11 cellular contexts compared by ENCODE assay signal in the genomic region with DNA sequence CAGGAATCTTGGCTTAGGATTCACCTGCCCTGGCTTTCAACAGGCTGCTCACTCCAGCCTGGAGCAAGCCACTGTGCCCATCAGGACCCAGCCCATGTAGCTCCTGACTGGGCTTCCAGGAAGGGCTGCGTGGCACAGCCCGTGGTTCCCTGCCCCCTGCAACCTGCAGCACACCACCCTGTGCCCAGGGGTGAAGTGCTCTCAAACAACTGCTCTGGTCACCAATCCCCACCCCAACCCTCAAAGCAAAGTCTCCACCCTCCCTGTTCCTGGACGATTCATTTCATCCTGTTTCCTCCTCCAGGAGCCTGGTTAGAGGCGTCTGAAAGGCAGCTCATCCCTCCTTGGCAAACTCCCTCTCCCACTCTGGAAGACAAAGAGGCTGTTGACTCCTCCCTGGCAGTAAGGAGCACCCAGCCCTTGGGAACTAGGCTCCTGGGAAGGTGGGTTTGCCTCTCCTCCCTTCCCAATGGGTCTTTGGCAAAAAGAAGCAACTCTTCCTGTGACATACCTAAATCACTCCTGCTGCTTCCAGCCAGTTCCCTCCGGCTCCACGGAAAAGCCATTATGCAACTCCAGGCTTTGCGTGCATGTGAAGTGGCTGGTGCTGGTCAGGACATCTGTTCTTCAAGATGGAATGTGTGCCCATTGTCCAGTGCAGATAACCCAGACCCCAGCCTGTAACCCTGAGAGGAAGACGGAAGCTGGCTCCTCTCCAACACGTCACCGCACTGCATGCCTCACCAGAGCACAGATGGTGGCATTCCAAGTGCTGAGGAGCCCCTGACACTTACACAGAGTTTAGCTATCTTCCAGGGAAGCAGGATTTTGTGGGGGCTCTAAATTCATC. TPM values are rescaled to one million over a fixed set of nuclear protein-coding genes. Genes with fewer than 3 reads are reported as not detected.
DNase-seq lines count a peak whose midpoint lies in the region; ATAC-seq, FAIRE-seq and TF ChIP-seq lines count a peak whose summit lies in the region.
"Had no signal": no experiment of that assay in that cellular context is flagged by ENCODE, and none has a peak within 500 bp of the region (broad histone marks: within the 10 kb centered on the region; RNA-seq: fewer than 3 reads in every experiment).

No MANE protein-coding gene starts in this region.

- H3K27me3 ChIP-seq in K562 (ENCODE audit: control insufficient read depth in 2 of 2, insufficient read depth in 2 of 2, low read length in 2 of 2) (peaks cover 17 to 28% of the 10 kb centered on the region in 2 experiments; a peak in 4 of 5 replicates), keratinocyte (ENCODE audit: control insufficient read depth, extremely low read depth, insufficient read depth, low read length) (no peaks in the 10 kb centered on the region), aorta (ENCODE audit: control insufficient read depth in 1 of 2, insufficient read depth in 2 of 2, low read length in 1 of 2) (no peaks in the 10 kb centered on the region)

- WGBS in K562 (ENCODE audit: insufficient coverage, low coverage, missing lambda C conversion rate) = under 1% methylated on average over 10 of the region's 10 CpGs
- WGBS in aorta, 2 donors = 52 to 57% methylated on average over 10 of the region's 10 CpGs

- dilution Hi-C loops in keratinocyte (cut with MboI; ENCODE audit: extremely low pct_ligation_motif_present, low sequenced_read_pairs) = no loop called here

- TF ChIP-seq POLR2A in K562 (conservative IDR thresholded peaks at IDR 0.05) = no peak
- TF ChIP-seq POLR2A in H54 (IDR thresholded peaks at IDR 0.05; ENCODE audit: low read depth, low read length) = no peak

- POLR2A ChIA-PET in K562 (lab: Yijun Ruan, JAX) = interaction anchor here (0.7 to 1.1 kb wide), 2 partner anchors 31 to 82 kb away, joined by 3 read pairs; no protein-coding TSS in a partner anchor

- H3K9ac ChIP-seq in K562 (ENCODE audit: insufficient read depth in 1 of 2, low read depth in 2 of 2, low read length in 2 of 2) (no peak overlapping the region), keratinocyte (ENCODE audit: control insufficient read depth, extremely low read depth, insufficient read depth, low read length) (no peak overlapping the region)
- H3K9ac ChIP-seq: SK-N-SH had no signal

- in situ Hi-C loops in K562 (cut with MboI) = no loop called here

- CTCF ChIA-PET in K562 (lab: Yijun Ruan, JAX; ENCODE audit: low intra/inter-chr PET ratio) = no interaction called here

- FAIRE-seq in K562 (lab: Jason Lieb, UNC) (no peak), keratinocyte (lab: Jason Lieb, UNC) (peak; percentile 89), H54 (lab: Jason Lieb, UNC) (no peak)

- no peak overlapping the region for H3K4me3 ChIP-seq in K562
- no peak overlapping the region for H3K4me3 ChIP-seq in keratinocyte (ENCODE audit: control insufficient read depth in 2 of 3, extremely low read depth in 1 of 3, insufficient read depth in 2 of 3, low read depth in 1 of 3, low read length in 3 of 3)
- H3K4me3 ChIP-seq in aorta (ENCODE audit: low read length in 2 of 2) = no peak overlapping the region

- peaks cover 8% of the 10 kb centered on the region for H4K20me1 ChIP-seq in K562 (replicated peaks; ENCODE audit: control insufficient read depth, insufficient read depth, low read length)
- no peaks in the 10 kb centered on the region for H4K20me1 ChIP-seq in keratinocyte (ENCODE audit: control insufficient read depth, extremely low read depth, insufficient read depth, low read length)

- H3K36me3 ChIP-seq in K562 (ENCODE audit: control insufficient read depth, insufficient read depth, low read length) = no peaks in the 10 kb centered on the region
- no peaks in the 10 kb centered on the region for H3K36me3 ChIP-seq in keratinocyte (ENCODE audit: control insufficient read depth in 2 of 2, extremely low read depth in 1 of 2, insufficient read depth in 2 of 2, low read length in 2 of 2)
- H3K36me3 ChIP-seq in aorta (ENCODE audit: control insufficient read depth in 1 of 2, insufficient read depth in 2 of 2, low read length in 1 of 2) = no peaks in the 10 kb centered on the region

- TF ChIP-seq EP300 in K562 (IDR thresholded peaks at IDR 0.05; ENCODE audit: low read length) = no peak

- no TSS peak for BruUV-seq in K562 (replicated peaks; lab: Mats Ljungman, UMichigan)

- intact Hi-C loops in Right ventricle myocardium superior (cut with DNase I) = no loop called here
- intact Hi-C loops in Right ventricle myocardium inferior (cut with DNase I) = no loop called here
- intact Hi-C loops in K562 (cut with micrococcal nuclease) = no loop called here
- intact Hi-C loops in aorta (cut with DNase I) = no loop called here

- no peaks in the 10 kb centered on the region for H3K9me1 ChIP-seq in K562 (ENCODE audit: control insufficient read depth, insufficient read depth, low read length)
- no peaks in the 10 kb centered on the region for H3K9me1 ChIP-seq in keratinocyte (ENCODE audit: control insufficient read depth, extremely low read depth, insufficient read depth, low read length)

- H3K9me3 ChIP-seq in K562 (replicated peaks; ENCODE audit: control insufficient read depth, insufficient read depth, low read depth, low read length) = no peaks in the 10 kb centered on the region
- H3K9me3 ChIP-seq in keratinocyte (ENCODE audit: control insufficient read depth, low read depth, low read length) = no peaks in the 10 kb centered on the region
- no peaks in the 10 kb centered on the region for H3K9me3 ChIP-seq in aorta (ENCODE audit: control insufficient read depth, low read length)
- H3K9me3 ChIP-seq: SK-N-SH had no signal

- no peak for DNase-seq in Right ventricle myocardium superior
- DNase-seq in Right ventricle myocardium inferior (ENCODE audit: missing footprints) = no peak
- DNase-seq in K562 (ENCODE audit: extremely low read depth in 1 of 4, low spot score in 3 of 4) = no peak
- no peak for DNase-seq in keratinocyte (ENCODE audit: low read depth, low spot score)
- no peak for DNase-seq in aorta
- no peak for DNase-seq in H54 (ENCODE audit: insufficient read length, low spot score)
- no peak for DNase-seq in caudate nucleus (lab: John Stamatoyannopoulos, UW)
- no peak for DNase-seq in NCI-H2196 treated with DMSO at 0.1 percent for 48 hours (lab: John Stamatoyannopoulos, UW; ENCODE audit: unreplicated experiment)
- DNase-seq: activated CD4-positive, alpha-beta memory T cell treated with anti-CD3 and anti-CD28 coated beads for 36 hours; activated naive CD8-positive, alpha-beta T cell treated with anti-CD3 and anti-CD28 coated beads, Interleukin-2, amount 10 ng/mL, durations not matched to agents 7 days and 5 days; SK-N-SH had no signal

- H3K79me2 ChIP-seq in K562 (ENCODE audit: control insufficient read depth, insufficient read depth, low read length) = no peaks in the 10 kb centered on the region
- H3K79me2 ChIP-seq in keratinocyte (ENCODE audit: control insufficient read depth, insufficient read depth, low read length) = no peaks in the 10 kb centered on the region

- H3K4me2 ChIP-seq in K562 (ENCODE audit: insufficient read depth, low read length) (no peak overlapping the region), keratinocyte (ENCODE audit: control insufficient read depth, extremely low read depth, insufficient read depth, low read depth, low read length) (peak overlapping the region; percentile 75)
- H3K4me2 ChIP-seq: SK-N-SH had no signal

- no peak overlapping the region for H3K27ac ChIP-seq in K562 (ENCODE audit: extremely low read depth, low read depth, low read length)
- no peak overlapping the region for H3K27ac ChIP-seq in keratinocyte (ENCODE audit: control insufficient read depth, insufficient read depth, low read length)
- H3K27ac ChIP-seq in aorta (ENCODE audit: low read depth in 1 of 2, low read length in 2 of 2) = no peak overlapping the region
- no peak overlapping the region for H3K27ac ChIP-seq in caudate nucleus (ENCODE audit: low read depth, low read length)

- TF ChIP-seq CTCF in K562 (IDR thresholded peaks at IDR 0.05 in 2 of 3, conservative IDR thresholded peaks at IDR 0.05 in 1 of 3; ENCODE audit: insufficient read depth in 2 of 3, low read depth in 1 of 3, low read length in 3 of 3) (no peak), keratinocyte (optimal IDR thresholded peaks at IDR 0.05 in 1 of 3, IDR thresholded peaks at IDR 0.05 in 1 of 3, conservative IDR thresholded peaks at IDR 0.05 in 1 of 3; ENCODE audit: extremely low read depth in 1 of 3, insufficient read depth in 2 of 3, low read length in 3 of 3) (no peak)

- peak; percentile 13 for ATAC-seq in Right ventricle myocardium superior (ENCODE audit: poor library complexity)
- ATAC-seq in Right ventricle myocardium inferior = no peak
- 0 out of 3 replicates have a peak, but pooled peaks have one; percentile 31 for ATAC-seq in K562
- peak; percentile 47 for ATAC-seq in aorta (ENCODE audit: low FRiP score)

- H2AFZ ChIP-seq in K562 (ENCODE audit: low read depth, low read length) (no peak overlapping the region), keratinocyte (ENCODE audit: control insufficient read depth, low read length) (peak overlapping the region; percentile 87)

- no peak for TF ChIP-seq RAD21 in K562 (CRISPR knock-in tag; conservative IDR thresholded peaks at IDR 0.05 in 1 of 2, IDR thresholded peaks at IDR 0.05 in 1 of 2)

- H3K4me1 ChIP-seq in K562 (replicated peaks in 1 of 2; ENCODE audit: control insufficient read depth in 2 of 2, insufficient read depth in 2 of 2, low read length in 2 of 2) (no peaks in the 10 kb centered on the region), keratinocyte (ENCODE audit: control insufficient read depth, extremely low read depth, insufficient read depth, low read length) (peaks cover 27% of the 10 kb centered on the region), aorta (ENCODE audit: control insufficient read depth in 1 of 2, insufficient read depth in 2 of 2, low read length in 2 of 2) (no peaks in the 10 kb centered on the region)

RNA-seq across cellular contexts. Expression of a gene that starts 29.1 kb away (rescaled TPM):
- 3.4 TPM for total RNA-seq in Right ventricle myocardium superior
- 2.1 TPM for total RNA-seq in Right ventricle myocardium inferior
- 0.44 and 0.55 TPM in 2 replicates for total RNA-seq in K562 (2011; cell fraction: chromatin; rRNA removed; ENCODE audit: low replicate concordance)
- 0.13 and 0.67 TPM in 2 replicates for total RNA-seq in K562 (2011; cell fraction: nucleolus; rRNA removed)
- 0.53 and 0.73 TPM in 2 replicates for total RNA-seq in K562 (2011; cell fraction: nucleoplasm; rRNA removed)
- total RNA-seq in K562 (2014; rRNA removed) = 0.09 TPM in 1 of 2 replicates, not detected in the other
- 0.04 and 0.10 TPM in 2 replicates for total RNA-seq in K562 (2014; rRNA removed; fragmentation: Illumina TruSeq; extraction: Trizol)
- 0.11 and 0.14 TPM in 2 replicates for total RNA-seq in K562 (2015; rRNA removed; fragmentation: Illumina TruSeq; extraction: Trizol)
- total RNA-seq in K562 (2021) = 0.34 and 0.38 TPM in 2 replicates
- 0.15 and 0.21 TPM in 2 replicates for polyA plus RNA-seq in K562 (2011; rRNA removed)
- 0.30 TPM in 1 of 2 replicates, not detected in the other for polyA plus RNA-seq in K562 (2011; cell fraction: cytosol; rRNA removed)
- polyA plus RNA-seq in K562 (2011; cell fraction: nucleus; rRNA removed) = 0.21 and 1.7 TPM in 2 replicates
- polyA plus RNA-seq in K562 (2012) = 0.13 and 0.35 TPM in 2 replicates
- polyA plus RNA-seq in K562 (2014; fragmentation: Illumina TruSeq; extraction: Trizol) = 0.06 TPM in 1 of 2 replicates, not detected in the other
- not detected for polyA plus RNA-seq in K562 (2014; fragmentation: Nextera tagmentation; extraction: Ambion mirVana)
- polyA plus RNA-seq in K562 (2014; rRNA removed) = not detected in 2 replicates
- 0.21 TPM in 1 of 2 replicates, not detected in the other for polyA minus RNA-seq in K562 (2011; rRNA and poly(A)+ RNA removed)
- polyA minus RNA-seq in K562 (2011; cell fraction: cytosol; rRNA and poly(A)+ RNA removed) = not detected in 2 replicates
- 0.22 and 0.40 TPM in 2 replicates for polyA minus RNA-seq in K562 (2011; cell fraction: nucleus; rRNA and poly(A)+ RNA removed)
- polyA plus RNA-seq in keratinocyte = 4.5 to 10.0 TPM (median 8.5 TPM) in 3 replicates
- 4.2 TPM for polyA plus RNA-seq in keratinocyte (2011; ENCODE audit: low read depth)
- 5.8 and 6.4 TPM in 2 replicates for polyA plus RNA-seq in keratinocyte (2011; cell fraction: cytosol; rRNA removed)
- polyA plus RNA-seq in keratinocyte (2011; cell fraction: nucleus; rRNA removed) = 34.3 and 50.3 TPM in 2 replicates
- polyA plus RNA-seq in keratinocyte (2012; ENCODE audit: low replicate concordance) = 7.3 and 13.0 TPM in 2 replicates
- 8.1 to 27.4 TPM (median 13.3 TPM) in 3 replicates for polyA minus RNA-seq in keratinocyte
- 12.7 TPM for polyA minus RNA-seq in keratinocyte (2011; cell fraction: cytosol; rRNA and poly(A)+ RNA removed)
- polyA minus RNA-seq in keratinocyte (2011; cell fraction: nucleus; rRNA and poly(A)+ RNA removed) = 22.4 and 27.5 TPM in 2 replicates
- total RNA-seq in aorta = 1 to 10 TPM; 3.2 to 7.6 TPM
- polyA plus RNA-seq in aorta = 10 to 100 TPM; 11.5 to 14.0 TPM
- polyA plus RNA-seq: SK-N-SH had no signal
